21 cellular contexts compared by ENCODE assay signal in genomic region chr15:29880886-29881285, GRCh38.
"Had no signal": no experiment of that assay in that cellular context is flagged by ENCODE, and none has a peak within 500 bp of the region (broad histone marks: within the 10 kb centered on the region; RNA-seq: fewer than 3 reads in every experiment).

No MANE protein-coding gene starts in this region.

- H3K27ac ChIP-seq: colonic mucosa, epithelial cell of prostate, esophagus squamous epithelium, gastrocnemius medialis, heart right ventricle, left lung, lower lobe of right lung had no signal

- H3K4me1 ChIP-seq: colonic mucosa, esophagus squamous epithelium, left lung, lower lobe of right lung had no signal

- H3K9me3 ChIP-seq: colonic mucosa, esophagus squamous epithelium, gastrocnemius medialis, heart right ventricle, left lung, lower lobe of right lung, mucosa of descending colon had no signal

- DNase-seq: colonic mucosa; cortex of kidney; effector CD8-positive, alpha-beta T cell; effector memory CD8-positive, alpha-beta T cell; endodermal cell; erythroblast; esophagus squamous epithelium; foreskin fibroblast; gastrocnemius medialis; glutamatergic neuron; head of caudate nucleus; heart right ventricle; hippocampal formation; left cardiac atrium; left lung; left ventricle myocardium superior; lower lobe of right lung; mesenchymal stem cell; mucosa of descending colon had no signal

- H3K4me3 ChIP-seq: colonic mucosa, esophagus squamous epithelium, gastrocnemius medialis, heart right ventricle, left lung, lower lobe of right lung, mucosa of descending colon had no signal

- ATAC-seq: effector memory CD8-positive, alpha-beta T cell; esophagus mucosa; gastrocnemius medialis; heart right ventricle; left cardiac atrium; left lung; left ventricle myocardium superior; lower lobe of right lung; mucosa of descending colon had no signal

- H3K27me3 ChIP-seq: colonic mucosa, heart right ventricle, left lung had no signal

- H3K36me3 ChIP-seq: colonic mucosa, esophagus squamous epithelium, gastrocnemius medialis, heart right ventricle, left lung, lower lobe of right lung had no signal
